8 cellular contexts compared by ENCODE assay signal in genomic region chr12:89708793-89709156, GRCh38. TPM values are rescaled to one million over a fixed set of nuclear protein-coding genes. Genes with fewer than 3 reads are reported as not detected.
DNase-seq lines count a peak whose midpoint lies in the region; ATAC-seq lines count a peak whose summit lies in the region.

Gene ATP2B1 (minus strand): TSS chr12:89708838. CDS start chr12:89655886, 52,952 bp downstream.

- peaks cover 27% of the 10 kb centered on the region for H3K4me1 Mint-ChIP-seq in activated CD8-positive, alpha-beta T cell treated with anti-CD3 and anti-CD28 coated beads, Interleukin-2, amount 10 ng/mL, durations not matched to agents 7 days and 5 days (ENCODE audit: low read depth)

- POLR2A ChIA-PET in activated CD8-positive, alpha-beta T cell treated with anti-CD3 and anti-CD28 coated beads, Interleukin-2, amount 10 ng/mL, durations not matched to agents 7 days and 5 days (lab: Charles Lee), result interaction anchor here (0.6 to 2.0 kb wide), 17 partner anchors 20 to 357 kb away, joined by 3 to 17 read pairs (median 4); partner anchors contain the start of genes DUSP6 and GALNT4

- H3K27ac ChIP-seq in BLaER1 (peak within 1 kb of the TSS; percentile 96), ectodermal cell (ENCODE audit: insufficient read depth, low read depth, low read length, poor library complexity, severe bottlenecking) (peak within 1 kb of the TSS; percentile 96)

- H3K36me3 ChIP-seq in BLaER1 (no peaks in the 10 kb centered on the region), ectodermal cell (ENCODE audit: control insufficient read depth, insufficient read depth, low read length) (no peaks in the 10 kb centered on the region)

- ATAC-seq in HG03439 (IDR thresholded peaks at IDR 0.05; ENCODE audit: unreplicated experiment), result peak; percentile 55
- ATAC-seq in activated CD8-positive, alpha-beta T cell treated with anti-CD3 and anti-CD28 coated beads, Interleukin-2, amount 10 ng/mL, durations not matched to agents 7 days and 5 days, result peak; percentile 75

- DNase-seq in GM19238 (ENCODE audit: insufficient read length, low spot score) (peak; percentile 79), NCI-H82 (lab: John Stamatoyannopoulos, UW) (peak; percentile 89), lung microvascular endothelial cell (ENCODE audit: low read depth in 2 of 2) (peak; percentile 79 to 93)
- peak; percentile 83 for DNase-seq in activated CD8-positive, alpha-beta T cell treated with anti-CD3 and anti-CD28 coated beads, Interleukin-2, amount 10 ng/mL, durations not matched to agents 7 days and 5 days
- peak; percentile 71 for DNase-seq in stimulated activated CD8-positive, alpha-beta memory T cell treated with anti-CD3 and anti-CD28 coated beads, Interleukin-12 subunit alpha, Interleukin-12 subunit beta, amount 100 ng/mL, for 1 hour (ENCODE audit: low read depth)

- H3K4me1 ChIP-seq in BLaER1 (peaks cover 20% of the 10 kb centered on the region), ectodermal cell (ENCODE audit: control insufficient read depth, insufficient read depth, low read length) (peaks cover 5% of the 10 kb centered on the region)

- H3K9me3 ChIP-seq in BLaER1, result no peaks in the 10 kb centered on the region
- H3K9me3 ChIP-seq in ectodermal cell (ENCODE audit: control insufficient read depth, low read length), result no peaks in the 10 kb centered on the region

- peak within 1 kb of the TSS; percentile 93 for H3K9ac ChIP-seq in BLaER1

- H3K4me2 ChIP-seq in BLaER1, result peak within 1 kb of the TSS; percentile 97

- peaks cover 48% of the 10 kb centered on the region for H4K20me1 ChIP-seq in BLaER1

- CTCF ChIA-PET in activated CD8-positive, alpha-beta T cell treated with anti-CD3 and anti-CD28 coated beads, Interleukin-2, amount 10 ng/mL, durations not matched to agents 7 days and 5 days (lab: Charles Lee), result interaction anchor here (0.8 to 2.2 kb wide), 7 partner anchors 112 to 692 kb away, joined by 3 to 12 read pairs (median 3); no protein-coding TSS in a partner anchor

- 0 to 1% methylated on average over 55 of the region's 55 CpGs for WGBS in ectodermal cell, 2 experiments

- H3K9me3 Mint-ChIP-seq in activated CD8-positive, alpha-beta T cell treated with anti-CD3 and anti-CD28 coated beads, Interleukin-2, amount 10 ng/mL, durations not matched to agents 7 days and 5 days (ENCODE audit: insufficient read depth), result no peaks in the 10 kb centered on the region

- peaks cover 13% of the 10 kb centered on the region for H3K27me3 ChIP-seq in BLaER1
- H3K27me3 ChIP-seq in ectodermal cell (ENCODE audit: control insufficient read depth, insufficient read depth, low read length, poor library complexity, severe bottlenecking), result peaks cover 14% of the 10 kb centered on the region

- H3K27ac Mint-ChIP-seq in activated CD8-positive, alpha-beta T cell treated with anti-CD3 and anti-CD28 coated beads, Interleukin-2, amount 10 ng/mL, durations not matched to agents 7 days and 5 days, result peak within 1 kb of the TSS; percentile 92

- no peaks in the 10 kb centered on the region for H3K36me3 Mint-ChIP-seq in activated CD8-positive, alpha-beta T cell treated with anti-CD3 and anti-CD28 coated beads, Interleukin-2, amount 10 ng/mL, durations not matched to agents 7 days and 5 days (ENCODE audit: low read depth)

- peak within 1 kb of the TSS; percentile 93 for H3K4me3 Mint-ChIP-seq in activated CD8-positive, alpha-beta T cell treated with anti-CD3 and anti-CD28 coated beads, Interleukin-2, amount 10 ng/mL, durations not matched to agents 7 days and 5 days

- H3K4me3 ChIP-seq in BLaER1 (peak within 1 kb of the TSS; percentile 93), ectodermal cell (ENCODE audit: insufficient read depth, low read depth, low read length) (peak within 1 kb of the TSS; percentile 93)

- H3K27me3 Mint-ChIP-seq in activated CD8-positive, alpha-beta T cell treated with anti-CD3 and anti-CD28 coated beads, Interleukin-2, amount 10 ng/mL, durations not matched to agents 7 days and 5 days (ENCODE audit: low read depth), result peaks cover 3% of the 10 kb centered on the region

RNA-seq across cellular contexts. Expression of gene ATP2B1, which starts in this region (rescaled TPM):
- total RNA-seq in activated CD8-positive, alpha-beta T cell treated with anti-CD3 and anti-CD28 coated beads, Interleukin-2, amount 10 ng/mL, durations not matched to agents 7 days and 5 days, result 10 to 100 TPM; 25.3 to 26.5 TPM
- 131 TPM for polyA plus RNA-seq in ectodermal cell (2013, experiment 1 of 4)
- 167 TPM for polyA plus RNA-seq in ectodermal cell (2013, experiment 2 of 4)
- polyA plus RNA-seq in ectodermal cell (2013, experiment 3 of 4), result 91.9 TPM
- polyA plus RNA-seq in ectodermal cell (2013, experiment 4 of 4), result 116 TPM
- 15.5 and 15.7 TPM in 2 replicates for total RNA-seq in lung microvascular endothelial cell

Comparison
In these comparisons a context has a peak if more than half of its experiments do, and no peak if none do; other contexts are left out.
1. Peak in every context shown above with its lines: DNase-seq, ATAC-seq, H3K4me3 ChIP-seq and H3K27ac ChIP-seq.